ENCODE assay signal across 1 cellular context in genomic region chr2:42673989-42674564, GRCh38.
A peak's percentile ranks its signal among the peaks of the same experiment; 100 is the strongest.
TF ChIP-seq lines count a peak whose summit lies in the region.

No MANE protein-coding gene starts in this region.

TF ChIP-seq in HepG2, 621 proteins besides CTCF, POLR2A, EP300 and RAD21 (continued from another document and continues in another):
- TF ChIP-seq, protein P1, sequence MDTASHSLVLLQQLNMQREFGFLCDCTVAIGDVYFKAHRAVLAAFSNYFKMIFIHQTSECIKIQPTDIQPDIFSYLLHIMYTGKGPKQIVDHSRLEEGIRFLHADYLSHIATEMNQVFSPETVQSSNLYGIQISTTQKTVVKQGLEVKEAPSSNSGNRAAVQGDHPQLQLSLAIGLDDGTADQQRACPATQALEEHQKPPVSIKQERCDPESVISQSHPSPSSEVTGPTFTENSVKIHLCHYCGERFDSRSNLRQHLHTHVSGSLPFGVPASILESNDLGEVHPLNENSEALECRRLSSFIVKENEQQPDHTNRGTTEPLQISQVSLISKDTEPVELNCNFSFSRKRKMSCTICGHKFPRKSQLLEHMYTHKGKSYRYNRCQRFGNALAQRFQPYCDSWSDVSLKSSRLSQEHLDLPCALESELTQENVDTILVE (CRISPR knock-in tag; IDR thresholded peaks at IDR 0.05): no peak
- TF ChIP-seq AGO2 (optimal IDR thresholded peaks at IDR 0.05; ENCODE audit: low read depth, low read length) (no peak), FOXO1 (CRISPR knock-in tag; IDR thresholded peaks at IDR 0.05) (no peak), CEBPB (IDR thresholded peaks at IDR 0.05; ENCODE audit: borderline replicate concordance, low read depth, low read length) (peak; percentile 16; the same call in 1 of the 2 replicates), USF2 (IDR thresholded peaks at IDR 0.05; ENCODE audit: low read depth, low read length) (peak; percentile 77), USF2 (CRISPR knock-in tag; IDR thresholded peaks at IDR 0.05; ENCODE audit: borderline replicate concordance) (peak; percentile 88; the same call in 1 of the 2 replicates), RNF219 (CRISPR knock-in tag; IDR thresholded peaks at IDR 0.05) (no peak), ATF2 (CRISPR knock-in tag; IDR thresholded peaks at IDR 0.05) (peak; percentile 61; the same call in 1 of the 2 replicates), ZNF644 (CRISPR knock-in tag; IDR thresholded peaks at IDR 0.05; ENCODE audit: low read depth) (peak; percentile 96), REPIN1 (CRISPR knock-in tag; IDR thresholded peaks at IDR 0.05; ENCODE audit: borderline replicate concordance, low read depth) (no peak), ZNF296 (CRISPR knock-in tag; conservative IDR thresholded peaks at IDR 0.05) (no peak), ZFX (CRISPR knock-in tag; IDR thresholded peaks at IDR 0.05; ENCODE audit: low read depth) (peak; percentile 39; the same call in 1 of the 2 replicates), POLR2AphosphoS2 (IDR thresholded peaks at IDR 0.05; ENCODE audit: low read depth, low read length) (no peak), THAP11 (CRISPR knock-in tag; IDR thresholded peaks at IDR 0.05) (0 out of 2 replicates have a peak, but pooled peaks have one; percentile 23), SAP130 (CRISPR knock-in tag; IDR thresholded peaks at IDR 0.05; ENCODE audit: low read depth) (peak; percentile 60), PAWR (CRISPR knock-in tag; IDR thresholded peaks at IDR 0.05; ENCODE audit: borderline replicate concordance) (no peak), SMARCC2 (IDR thresholded peaks at IDR 0.05) (no peak), NR2F6 (IDR thresholded peaks at IDR 0.05) (no peak), NR2F6 (CRISPR knock-in tag; IDR thresholded peaks at IDR 0.05) (peak; percentile 69), RARA (CRISPR knock-in tag; IDR thresholded peaks at IDR 0.05) (0 out of 2 replicates have a peak, but pooled peaks have one; percentile 34), TFDP2 (CRISPR knock-in tag; IDR thresholded peaks at IDR 0.05) (no peak), NFYB (CRISPR knock-in tag; IDR thresholded peaks at IDR 0.05) (peak; percentile 52; the same call in 1 of the 2 replicates), GATAD2A (CRISPR knock-in tag; IDR thresholded peaks at IDR 0.05) (peak; percentile 7; the same call in 1 of the 2 replicates), SNAPC2 (CRISPR knock-in tag; IDR thresholded peaks at IDR 0.05) (peak; percentile 54; the same call in 1 of the 2 replicates), BCL6 (CRISPR knock-in tag; IDR thresholded peaks at IDR 0.05) (0 out of 2 replicates have a peak, but pooled peaks have one; percentile 43), ZNF776 (CRISPR knock-in tag; IDR thresholded peaks at IDR 0.05) (no peak), ETV5 (CRISPR knock-in tag; IDR thresholded peaks at IDR 0.05; ENCODE audit: borderline replicate concordance) (0 out of 2 replicates have a peak, but pooled peaks have one; percentile 22), RAD51 (IDR thresholded peaks at IDR 0.05; ENCODE audit: borderline replicate concordance) (0 out of 2 replicates have a peak, but pooled peaks have one; percentile 21), ZKSCAN5 (CRISPR knock-in tag; IDR thresholded peaks at IDR 0.05) (peak; percentile 93), UBTF (CRISPR knock-in tag; IDR thresholded peaks at IDR 0.05) (no peak), ZNF567 (CRISPR knock-in tag; IDR thresholded peaks at IDR 0.05; ENCODE audit: borderline replicate concordance) (no peak), ZNF451 (CRISPR knock-in tag; IDR thresholded peaks at IDR 0.05) (no peak), ZNF317 (CRISPR knock-in tag; IDR thresholded peaks at IDR 0.05) (no peak), MTA1 (CRISPR knock-in tag; IDR thresholded peaks at IDR 0.05; ENCODE audit: borderline replicate concordance) (no peak), ZSCAN25 (CRISPR knock-in tag; IDR thresholded peaks at IDR 0.05) (no peak), CREM (IDR thresholded peaks at IDR 0.05) (no peak), CREM (CRISPR knock-in tag; IDR thresholded peaks at IDR 0.05) (no peak), ZNF678 (CRISPR knock-in tag; IDR thresholded peaks at IDR 0.05) (no peak), KLF13 (CRISPR knock-in tag; IDR thresholded peaks at IDR 0.05) (no peak), CBX2 (IDR thresholded peaks at IDR 0.05; ENCODE audit: low read depth, low read length) (no peak), CBX2 (CRISPR knock-in tag; IDR thresholded peaks at IDR 0.05; ENCODE audit: low read depth) (no peak)
- TF ChIP-seq, protein P2, sequence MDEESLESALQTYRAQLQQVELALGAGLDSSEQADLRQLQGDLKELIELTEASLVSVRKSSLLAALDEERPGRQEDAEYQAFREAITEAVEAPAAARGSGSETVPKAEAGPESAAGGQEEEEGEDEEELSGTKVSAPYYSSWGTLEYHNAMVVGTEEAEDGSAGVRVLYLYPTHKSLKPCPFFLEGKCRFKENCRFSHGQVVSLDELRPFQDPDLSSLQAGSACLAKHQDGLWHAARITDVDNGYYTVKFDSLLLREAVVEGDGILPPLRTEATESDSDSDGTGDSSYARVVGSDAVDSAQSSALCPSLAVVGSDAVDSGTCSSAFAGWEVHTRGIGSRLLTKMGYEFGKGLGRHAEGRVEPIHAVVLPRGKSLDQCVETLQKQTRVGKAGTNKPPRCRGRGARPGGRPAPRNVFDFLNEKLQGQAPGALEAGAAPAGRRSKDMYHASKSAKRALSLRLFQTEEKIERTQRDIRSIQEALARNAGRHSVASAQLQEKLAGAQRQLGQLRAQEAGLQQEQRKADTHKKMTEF (CRISPR knock-in tag; IDR thresholded peaks at IDR 0.05): 0 out of 2 replicates have a peak, but pooled peaks have one; percentile 10
- TF ChIP-seq, protein P3, sequence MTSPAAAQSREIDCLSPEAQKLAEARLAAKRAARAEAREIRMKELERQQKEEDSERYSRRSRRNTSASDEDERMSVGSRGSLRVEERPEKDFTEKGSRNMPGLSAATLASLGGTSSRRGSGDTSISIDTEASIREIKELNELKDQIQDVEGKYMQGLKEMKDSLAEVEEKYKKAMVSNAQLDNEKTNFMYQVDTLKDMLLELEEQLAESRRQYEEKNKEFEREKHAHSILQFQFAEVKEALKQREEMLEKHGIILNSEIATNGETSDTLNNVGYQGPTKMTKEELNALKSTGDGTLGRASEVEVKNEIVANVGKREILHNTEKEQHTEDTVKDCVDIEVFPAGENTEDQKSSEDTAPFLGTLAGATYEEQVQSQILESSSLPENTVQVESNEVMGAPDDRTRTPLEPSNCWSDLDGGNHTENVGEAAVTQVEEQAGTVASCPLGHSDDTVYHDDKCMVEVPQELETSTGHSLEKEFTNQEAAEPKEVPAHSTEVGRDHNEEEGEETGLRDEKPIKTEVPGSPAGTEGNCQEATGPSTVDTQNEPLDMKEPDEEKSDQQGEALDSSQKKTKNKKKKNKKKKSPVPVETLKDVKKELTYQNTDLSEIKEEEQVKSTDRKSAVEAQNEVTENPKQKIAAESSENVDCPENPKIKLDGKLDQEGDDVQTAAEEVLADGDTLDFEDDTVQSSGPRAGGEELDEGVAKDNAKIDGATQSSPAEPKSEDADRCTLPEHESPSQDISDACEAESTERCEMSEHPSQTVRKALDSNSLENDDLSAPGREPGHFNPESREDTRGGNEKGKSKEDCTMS (CRISPR knock-in tag; conservative IDR thresholded peaks at IDR 0.05): no peak
- TF ChIP-seq, protein P4, sequence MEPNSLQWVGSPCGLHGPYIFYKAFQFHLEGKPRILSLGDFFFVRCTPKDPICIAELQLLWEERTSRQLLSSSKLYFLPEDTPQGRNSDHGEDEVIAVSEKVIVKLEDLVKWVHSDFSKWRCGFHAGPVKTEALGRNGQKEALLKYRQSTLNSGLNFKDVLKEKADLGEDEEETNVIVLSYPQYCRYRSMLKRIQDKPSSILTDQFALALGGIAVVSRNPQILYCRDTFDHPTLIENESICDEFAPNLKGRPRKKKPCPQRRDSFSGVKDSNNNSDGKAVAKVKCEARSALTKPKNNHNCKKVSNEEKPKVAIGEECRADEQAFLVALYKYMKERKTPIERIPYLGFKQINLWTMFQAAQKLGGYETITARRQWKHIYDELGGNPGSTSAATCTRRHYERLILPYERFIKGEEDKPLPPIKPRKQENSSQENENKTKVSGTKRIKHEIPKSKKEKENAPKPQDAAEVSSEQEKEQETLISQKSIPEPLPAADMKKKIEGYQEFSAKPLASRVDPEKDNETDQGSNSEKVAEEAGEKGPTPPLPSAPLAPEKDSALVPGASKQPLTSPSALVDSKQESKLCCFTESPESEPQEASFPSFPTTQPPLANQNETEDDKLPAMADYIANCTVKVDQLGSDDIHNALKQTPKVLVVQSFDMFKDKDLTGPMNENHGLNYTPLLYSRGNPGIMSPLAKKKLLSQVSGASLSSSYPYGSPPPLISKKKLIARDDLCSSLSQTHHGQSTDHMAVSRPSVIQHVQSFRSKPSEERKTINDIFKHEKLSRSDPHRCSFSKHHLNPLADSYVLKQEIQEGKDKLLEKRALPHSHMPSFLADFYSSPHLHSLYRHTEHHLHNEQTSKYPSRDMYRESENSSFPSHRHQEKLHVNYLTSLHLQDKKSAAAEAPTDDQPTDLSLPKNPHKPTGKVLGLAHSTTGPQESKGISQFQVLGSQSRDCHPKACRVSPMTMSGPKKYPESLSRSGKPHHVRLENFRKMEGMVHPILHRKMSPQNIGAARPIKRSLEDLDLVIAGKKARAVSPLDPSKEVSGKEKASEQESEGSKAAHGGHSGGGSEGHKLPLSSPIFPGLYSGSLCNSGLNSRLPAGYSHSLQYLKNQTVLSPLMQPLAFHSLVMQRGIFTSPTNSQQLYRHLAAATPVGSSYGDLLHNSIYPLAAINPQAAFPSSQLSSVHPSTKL (CRISPR knock-in tag; IDR thresholded peaks at IDR 0.05): peak; percentile 76
- TF ChIP-seq, protein P5, sequence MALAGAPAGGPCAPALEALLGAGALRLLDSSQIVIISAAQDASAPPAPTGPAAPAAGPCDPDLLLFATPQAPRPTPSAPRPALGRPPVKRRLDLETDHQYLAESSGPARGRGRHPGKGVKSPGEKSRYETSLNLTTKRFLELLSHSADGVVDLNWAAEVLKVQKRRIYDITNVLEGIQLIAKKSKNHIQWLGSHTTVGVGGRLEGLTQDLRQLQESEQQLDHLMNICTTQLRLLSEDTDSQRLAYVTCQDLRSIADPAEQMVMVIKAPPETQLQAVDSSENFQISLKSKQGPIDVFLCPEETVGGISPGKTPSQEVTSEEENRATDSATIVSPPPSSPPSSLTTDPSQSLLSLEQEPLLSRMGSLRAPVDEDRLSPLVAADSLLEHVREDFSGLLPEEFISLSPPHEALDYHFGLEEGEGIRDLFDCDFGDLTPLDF (CRISPR knock-in tag; IDR thresholded peaks at IDR 0.05): no peak
